In the genomic region with DNA sequence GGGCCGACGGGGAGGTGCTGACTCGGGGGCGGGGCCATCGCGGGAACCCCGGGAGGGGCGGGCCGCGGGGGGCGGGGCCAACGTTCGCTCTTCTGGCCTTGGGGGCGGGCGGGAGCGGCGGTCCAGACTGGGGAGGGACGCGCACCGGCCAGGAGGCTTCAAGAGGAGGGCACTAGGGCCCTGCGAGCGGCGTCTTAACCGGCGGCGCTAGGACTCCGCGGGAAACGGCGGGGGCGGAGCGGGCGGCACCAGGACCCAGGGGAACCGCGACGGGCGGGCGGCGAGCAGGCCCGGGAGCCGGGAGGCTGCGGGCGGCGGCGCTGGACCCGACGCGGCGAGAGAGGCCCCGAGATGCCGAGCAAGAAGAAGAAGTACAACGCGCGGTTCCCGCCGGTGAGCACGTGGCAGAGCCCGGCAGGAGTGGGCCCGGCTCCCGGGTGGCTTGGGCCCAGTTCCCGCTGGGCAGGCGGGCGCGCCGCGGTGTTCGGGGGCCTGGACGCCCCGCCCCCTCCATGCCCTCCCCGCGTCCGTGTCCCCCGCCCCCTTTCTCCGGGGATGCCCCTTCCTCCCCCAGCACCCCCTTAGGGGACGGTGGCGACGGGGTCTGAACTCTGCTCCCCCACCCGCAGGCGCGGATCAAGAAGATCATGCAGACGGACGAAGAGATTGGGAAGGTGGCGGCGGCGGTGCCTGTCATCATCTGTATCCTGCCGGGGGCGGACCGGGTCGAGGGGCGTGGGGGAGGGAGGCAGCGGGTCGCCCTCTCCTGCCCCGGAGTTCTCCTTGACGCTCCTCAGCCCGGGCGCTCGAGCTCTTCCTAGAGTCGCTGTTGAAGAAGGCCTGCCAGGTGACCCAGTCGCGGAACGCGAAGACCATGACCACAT, we compare ENCODE assay signal across 8 cellular contexts. TPM values are rescaled to one million over a fixed set of nuclear protein-coding genes. Genes with fewer than 3 reads are reported as not detected.
DNase-seq lines count a peak whose midpoint lies in the region; ATAC-seq, FAIRE-seq and TF ChIP-seq lines count a peak whose summit lies in the region.

A gene with protein sequence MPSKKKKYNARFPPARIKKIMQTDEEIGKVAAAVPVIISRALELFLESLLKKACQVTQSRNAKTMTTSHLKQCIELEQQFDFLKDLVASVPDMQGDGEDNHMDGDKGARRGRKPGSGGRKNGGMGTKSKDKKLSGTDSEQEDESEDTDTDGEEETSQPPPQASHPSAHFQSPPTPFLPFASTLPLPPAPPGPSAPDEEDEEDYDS (plus strand): TSS at position 276 of the 884 bp plus-strand sequence. CDS start 76 bp downstream, at position 352.

- H3K4me1 ChIP-seq in keratinocyte (ENCODE audit: control insufficient read depth, extremely low read depth, insufficient read depth, low read length), result peaks cover 56% of the 10 kb centered on the region

- dilution Hi-C loops in keratinocyte (cut with MboI; ENCODE audit: extremely low pct_ligation_motif_present, low sequenced_read_pairs), result no loop called here

- peak; percentile 81 for ATAC-seq in HG03432 (IDR thresholded peaks at IDR 0.05; ENCODE audit: unreplicated experiment)

- H3K36me3 ChIP-seq in keratinocyte (ENCODE audit: control insufficient read depth in 2 of 2, extremely low read depth in 1 of 2, insufficient read depth in 2 of 2, low read length in 2 of 2), result peaks cover 6 to 18% of the 10 kb centered on the region in 2 experiments

- no peaks in the 10 kb centered on the region for H3K9me1 ChIP-seq in keratinocyte (ENCODE audit: control insufficient read depth, extremely low read depth, insufficient read depth, low read length)

- TF ChIP-seq CTCF in AG09319 (IDR thresholded peaks at IDR 0.05; ENCODE audit: low read depth, low read length) (no peak), keratinocyte (optimal IDR thresholded peaks at IDR 0.05 in 1 of 3, IDR thresholded peaks at IDR 0.05 in 1 of 3, conservative IDR thresholded peaks at IDR 0.05 in 1 of 3; ENCODE audit: extremely low read depth in 1 of 3, insufficient read depth in 2 of 3, low read length in 3 of 3) (no peak)

- peak; percentile 30 for TF ChIP-seq POLR2A in GM19193 (IDR thresholded peaks at IDR 0.05; ENCODE audit: extremely low read depth, insufficient read depth, insufficient read length)

- DNase-seq in AG09319 (ENCODE audit: extremely low read depth, low read depth) (peak; percentile 97), NCI-H510A (lab: John Stamatoyannopoulos, UW) (peak; percentile 95), cerebellar nuclear complex (lab: John Stamatoyannopoulos, UW) (peak; percentile 90 to 95), keratinocyte (ENCODE audit: low read depth, low spot score) (no peak)
- DNase-seq in activated CD4-positive, alpha-beta T cell treated with anti-CD3 and anti-CD28 coated beads for 1 hour, result peak; percentile 99
- peak; percentile 97 to 99 (median 98) for DNase-seq in stimulated activated CD4-positive, alpha-beta T cell treated with anti-CD3 and anti-CD28 coated beads, Interleukin-12 subunit alpha, Interleukin-12 subunit beta, amount 100 ng/mL, for 48 hours (ENCODE audit: low read depth in 2 of 3, low spot score in 1 of 3)

- H3K79me2 ChIP-seq in keratinocyte (ENCODE audit: control insufficient read depth, insufficient read depth, low read length), result peaks cover 47% of the 10 kb centered on the region

- no peaks in the 10 kb centered on the region for H4K20me1 ChIP-seq in keratinocyte (ENCODE audit: control insufficient read depth, extremely low read depth, insufficient read depth, low read length)

- H3K27me3 ChIP-seq in keratinocyte (ENCODE audit: control insufficient read depth, extremely low read depth, insufficient read depth, low read length), result no peaks in the 10 kb centered on the region

- peak within 1 kb of the TSS; percentile 95 for H3K27ac ChIP-seq in keratinocyte (ENCODE audit: control insufficient read depth, insufficient read depth, low read length)

- H3K9me3 ChIP-seq in keratinocyte (ENCODE audit: control insufficient read depth, low read depth, low read length), result no peaks in the 10 kb centered on the region

- peak within 1 kb of the TSS; percentile 95 for H3K4me2 ChIP-seq in keratinocyte (ENCODE audit: control insufficient read depth, extremely low read depth, insufficient read depth, low read depth, low read length)

- peak within 1 kb of the TSS; percentile 77 to 92 (median 80) for H3K4me3 ChIP-seq in keratinocyte (ENCODE audit: control insufficient read depth in 2 of 3, extremely low read depth in 1 of 3, insufficient read depth in 2 of 3, low read depth in 1 of 3, low read length in 3 of 3)

- H3K9ac ChIP-seq in keratinocyte (ENCODE audit: control insufficient read depth, extremely low read depth, insufficient read depth, low read length), result peak within 1 kb of the TSS; percentile 91

- H2AFZ ChIP-seq in keratinocyte (ENCODE audit: control insufficient read depth, low read length), result peak within 1 kb of the TSS; percentile 55

- FAIRE-seq in keratinocyte (lab: Jason Lieb, UNC), result no peak

RNA-seq across cellular contexts. Expression of the gene that starts here (rescaled TPM):
- 135 to 175 TPM (median 138 TPM) in 3 replicates for polyA plus RNA-seq in keratinocyte
- 117 TPM for polyA plus RNA-seq in keratinocyte (2011; ENCODE audit: low read depth)
- polyA plus RNA-seq in keratinocyte (2011; cell fraction: cytosol; rRNA removed), result 70.3 and 209 TPM in 2 replicates
- polyA plus RNA-seq in keratinocyte (2011; cell fraction: nucleus; rRNA removed), result 81.8 and 104 TPM in 2 replicates
- 279 and 338 TPM in 2 replicates for polyA plus RNA-seq in keratinocyte (2012; ENCODE audit: low replicate concordance)
- 23.8 to 86.3 TPM (median 25.4 TPM) in 3 replicates for polyA minus RNA-seq in keratinocyte
- 89.4 TPM for polyA minus RNA-seq in keratinocyte (2011; cell fraction: cytosol; rRNA and poly(A)+ RNA removed)
- 15.5 and 15.6 TPM in 2 replicates for polyA minus RNA-seq in keratinocyte (2011; cell fraction: nucleus; rRNA and poly(A)+ RNA removed)
